ENCODE assay signal across 14 cellular contexts in the genomic region with DNA sequence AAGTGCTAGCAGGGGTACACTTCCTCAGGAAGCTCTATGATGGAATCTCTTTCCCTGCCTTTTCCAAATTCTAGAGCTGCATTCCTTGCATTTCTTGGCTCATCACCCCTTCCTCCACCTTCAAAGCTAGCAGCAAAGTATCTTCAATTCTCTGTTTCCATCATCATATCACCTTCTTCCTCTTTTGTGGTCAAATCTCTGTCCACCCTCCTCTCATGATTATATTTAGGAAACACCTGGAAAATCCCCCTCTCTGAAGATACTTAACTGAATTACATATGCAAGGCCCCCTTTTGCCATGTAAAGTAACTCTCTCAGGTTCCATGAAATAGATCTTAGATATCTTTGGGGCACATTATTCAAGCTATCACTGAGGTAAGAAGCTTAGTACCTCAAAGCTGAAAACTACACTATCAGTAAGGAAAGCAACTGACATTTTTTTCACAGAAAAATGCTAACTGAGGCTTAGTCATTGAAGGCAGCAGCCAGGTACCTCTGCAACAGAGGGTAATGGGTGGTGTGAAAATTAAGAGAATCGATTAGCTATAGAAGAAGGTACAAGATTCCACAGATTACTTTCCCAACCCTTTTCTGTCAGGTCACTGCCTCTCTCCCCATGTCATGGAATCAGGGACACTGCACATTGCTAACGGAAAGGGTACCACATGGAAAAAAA.
DNase-seq lines count a peak whose midpoint lies in the region; ATAC-seq lines count a peak whose summit lies in the region.
"Had no signal": no experiment of that assay in that cellular context is flagged by ENCODE, and none has a peak within 500 bp of the region (broad histone marks: within the 10 kb centered on the region; RNA-seq: fewer than 3 reads in every experiment).

No MANE protein-coding gene starts in this region.

- no peaks in the 10 kb centered on the region for H3K36me3 ChIP-seq in iPS DF 6.9 (ENCODE audit: control insufficient read depth, insufficient read depth, low read length)

- no peak overlapping the region for H3K4me3 ChIP-seq in iPS DF 6.9 (ENCODE audit: low read length)

- H3K27me3 ChIP-seq in iPS DF 6.9 (ENCODE audit: control insufficient read depth, insufficient read depth, low read length), result no peaks in the 10 kb centered on the region

- WGBS in iPS DF 6.9 (ENCODE audit: insufficient coverage, insufficient read length), result no CpG with 5 or more reads among the region's 2 CpGs

- H3K27ac ChIP-seq in iPS DF 6.9 (ENCODE audit: low read length), result peak overlapping the region; percentile 93

- peaks cover 5% of the 10 kb centered on the region; the same call in 1 of the 2 replicates for H3K4me1 ChIP-seq in iPS DF 6.9 (ENCODE audit: control insufficient read depth, insufficient read depth, low read length)
- H3K4me1 ChIP-seq: Caco-2 had no signal

- ATAC-seq in GM18868 (IDR thresholded peaks at IDR 0.05; ENCODE audit: unreplicated experiment) (peak; percentile 92), GM21723 (IDR thresholded peaks at IDR 0.05; ENCODE audit: unreplicated experiment) (peak; percentile 61), HG03378 (IDR thresholded peaks at IDR 0.05; ENCODE audit: unreplicated experiment) (peak; percentile 72), GM19397 (IDR thresholded peaks at IDR 0.05; ENCODE audit: unreplicated experiment) (no peak)
- ATAC-seq: activated naive CD4-positive, alpha-beta T cell treated with anti-CD3 and anti-CD28 coated beads, Interleukin-2, amount 50 U/mL, for 72 hours had no signal

- no peak for DNase-seq in iPS DF 6.9 (ENCODE audit: low read depth, low spot score)
- no peak for DNase-seq in stimulated activated CD4-positive, alpha-beta T cell treated with anti-CD3 and anti-CD28 coated beads, Interleukin-4, amount 100 ng/mL, for 4 hours
- no peak for DNase-seq in NCI-H1092 (lab: John Stamatoyannopoulos, UW)
- DNase-seq in activated T-cell treated with anti-CD3 and anti-CD28 coated beads, Interleukin-2, amount 50 U/mL, for 48 hours, result no peak
- DNase-seq: activated CD4-positive, CD25-positive, alpha-beta regulatory T cell treated with anti-CD3 and anti-CD28 coated beads, Interleukin-2, amount 50 U/mL, for 72 hours; Caco-2; NCI-H2107; retina; RPMI8226 had no signal

- H3K9me3 ChIP-seq in iPS DF 6.9 (ENCODE audit: control insufficient read depth, insufficient read depth, low read length), result no peaks in the 10 kb centered on the region
